7 cellular contexts compared by ENCODE assay signal in the genomic region with DNA sequence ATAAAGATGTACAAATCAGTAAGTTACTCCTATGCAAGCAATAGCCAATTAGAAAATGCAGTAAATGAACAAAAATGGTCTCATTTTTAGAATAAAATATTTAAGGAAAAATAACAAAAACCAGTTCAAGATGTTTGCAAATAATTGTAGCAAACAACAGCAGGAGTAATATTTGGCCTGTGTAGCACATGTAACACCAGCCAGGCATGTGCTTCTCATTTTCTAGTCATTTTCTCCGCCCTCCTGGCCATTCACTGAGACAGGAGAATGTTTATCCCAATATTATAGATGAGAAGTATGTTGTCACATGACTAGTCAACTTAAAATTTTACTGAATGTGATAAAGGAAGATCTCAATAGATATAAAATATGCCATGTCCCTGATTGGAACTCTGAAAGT.
"Had no signal": no experiment of that assay in that cellular context is flagged by ENCODE, and none has a peak within 500 bp of the region (broad histone marks: within the 10 kb centered on the region; RNA-seq: fewer than 3 reads in every experiment).

No MANE protein-coding gene starts in this region.

- FAIRE-seq: GM12878, GM12891, GM12892, GM18507, GM19239 had no signal

- ATAC-seq: GM12878 had no signal

- H3K4me3 ChIP-seq: GM12878 had no signal

- DNase-seq: GDM1, GF-D8 had no signal
